Comparison of ENCODE assay signal across 15 cellular contexts in the genomic region with DNA sequence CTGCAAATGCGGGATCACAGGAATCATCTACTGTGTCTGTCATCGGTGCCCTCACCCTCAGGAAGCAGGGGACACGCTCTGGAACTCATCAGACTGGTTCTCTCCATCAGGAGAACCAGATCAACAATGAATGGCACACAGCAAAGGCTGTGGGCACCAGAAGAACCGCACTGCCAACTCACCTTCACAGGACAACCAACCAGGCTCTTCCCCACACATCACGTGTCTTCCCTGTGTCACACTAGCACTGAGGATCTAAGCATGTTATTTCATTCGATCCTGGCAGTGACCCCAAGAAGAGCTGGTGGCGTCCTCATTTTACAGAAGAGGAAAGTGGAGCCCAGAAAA.
DNase-seq lines count a peak whose midpoint lies in the region; ATAC-seq and TF ChIP-seq lines count a peak whose summit lies in the region.
"Had no signal": no experiment of that assay in that cellular context is flagged by ENCODE, and none has a peak within 500 bp of the region (broad histone marks: within the 10 kb centered on the region; RNA-seq: fewer than 3 reads in every experiment).

No MANE protein-coding gene starts in this region.

- ATAC-seq in Right ventricle myocardium superior (ENCODE audit: poor library complexity), result no peak
- no peak for ATAC-seq in HG02852 (IDR thresholded peaks at IDR 0.05; ENCODE audit: unreplicated experiment)

- H3K27me3 ChIP-seq in left ventricle myocardium inferior (ENCODE audit: low read depth) (no peaks in the 10 kb centered on the region), right atrium auricular region (no peaks in the 10 kb centered on the region)
- H3K27me3 ChIP-seq: uterus had no signal

- H3K27ac ChIP-seq in left ventricle myocardium inferior (replicated peaks) (peak overlapping the region; percentile 94), right atrium auricular region (peak overlapping the region; percentile 78 to 93)

- H3K9me3 ChIP-seq in left ventricle myocardium inferior (replicated peaks), result no peaks in the 10 kb centered on the region
- H3K9me3 ChIP-seq in right atrium auricular region, result no peaks in the 10 kb centered on the region
- H3K9me3 ChIP-seq: uterus had no signal

- DNase-seq in left ventricle myocardium inferior, result no peak
- DNase-seq in Right ventricle myocardium superior, result no peak
- no peak for DNase-seq in right atrium auricular region (ENCODE audit: low spot score)
- DNase-seq in progenitor cell of endocrine pancreas (ENCODE audit: low spot score, unreplicated experiment), result no peak
- no peak for DNase-seq in GM03348 (ENCODE audit: low spot score)
- no peak for DNase-seq in KG1 (lab: John Stamatoyannopoulos, UW)
- DNase-seq in DMS 273 treated with DMSO at 0.1 percent for 48 hours (lab: John Stamatoyannopoulos, UW), result no peak
- DNase-seq: activated CD8-positive, alpha-beta memory T cell treated with anti-CD3 and anti-CD28 coated beads, Interleukin-2, amount 10 ng/mL, durations not matched to agents 7 days and 5 days; naive B cell; NCI-H1048; NCI-H524 treated with DMSO at 0.1 percent for 48 hours had no signal

- H3K36me3 Mint-ChIP-seq in progenitor cell of endocrine pancreas (ENCODE audit: insufficient read depth), result no peaks in the 10 kb centered on the region
- H3K36me3 Mint-ChIP-seq: activated CD8-positive, alpha-beta memory T cell treated with anti-CD3 and anti-CD28 coated beads, Interleukin-2, amount 10 ng/mL, durations not matched to agents 7 days and 5 days; activated naive CD8-positive, alpha-beta T cell treated with anti-CD3 and anti-CD28 coated beads for 36 hours; naive B cell had no signal

- H3K4me3 ChIP-seq in left ventricle myocardium inferior, result no peak overlapping the region
- H3K4me3 ChIP-seq in right atrium auricular region, result no peak overlapping the region
- H3K4me3 ChIP-seq: uterus had no signal

- no peaks in the 10 kb centered on the region for H3K9me3 Mint-ChIP-seq in progenitor cell of endocrine pancreas (ENCODE audit: low read depth)
- H3K9me3 Mint-ChIP-seq: activated naive CD8-positive, alpha-beta T cell treated with anti-CD3 and anti-CD28 coated beads for 36 hours; naive B cell had no signal

- H3K36me3 ChIP-seq in left ventricle myocardium inferior, result no peaks in the 10 kb centered on the region
- H3K36me3 ChIP-seq in right atrium auricular region, result no peaks in the 10 kb centered on the region
- H3K36me3 ChIP-seq: uterus had no signal

- intact Hi-C loops in left ventricle myocardium inferior (cut with micrococcal nuclease) (no loop called here), Right ventricle myocardium superior (cut with DNase I) (no loop called here)

- no peak for TF ChIP-seq CTCF in left ventricle myocardium inferior (IDR thresholded peaks at IDR 0.05; ENCODE audit: borderline replicate concordance)
- no peak for TF ChIP-seq CTCF in right atrium auricular region (IDR thresholded peaks at IDR 0.05)
- TF ChIP-seq CTCF in progenitor cell of endocrine pancreas (IDR thresholded peaks at IDR 0.05; ENCODE audit: unreplicated experiment), result no peak

- H3K4me3 Mint-ChIP-seq in progenitor cell of endocrine pancreas (ENCODE audit: low read depth), result no peak overlapping the region
- H3K4me3 Mint-ChIP-seq: activated CD8-positive, alpha-beta memory T cell treated with anti-CD3 and anti-CD28 coated beads, Interleukin-2, amount 10 ng/mL, durations not matched to agents 7 days and 5 days; activated naive CD8-positive, alpha-beta T cell treated with anti-CD3 and anti-CD28 coated beads for 36 hours; H9 had no signal

- peaks cover 64% of the 10 kb centered on the region for H3K4me1 ChIP-seq in left ventricle myocardium inferior
- peaks cover 0 to 43% of the 10 kb centered on the region in 2 donors for H3K4me1 ChIP-seq in right atrium auricular region

- peaks cover 55% of the 10 kb centered on the region for H3K4me1 Mint-ChIP-seq in progenitor cell of endocrine pancreas (ENCODE audit: low read depth)
- H3K4me1 Mint-ChIP-seq: activated CD8-positive, alpha-beta memory T cell treated with anti-CD3 and anti-CD28 coated beads, Interleukin-2, amount 10 ng/mL, durations not matched to agents 7 days and 5 days had no signal

- no peaks in the 10 kb centered on the region for H3K27me3 Mint-ChIP-seq in progenitor cell of endocrine pancreas
- H3K27me3 Mint-ChIP-seq: activated CD8-positive, alpha-beta memory T cell treated with anti-CD3 and anti-CD28 coated beads, Interleukin-2, amount 10 ng/mL, durations not matched to agents 7 days and 5 days; naive B cell had no signal

- peak overlapping the region; percentile 62 for H3K27ac Mint-ChIP-seq in progenitor cell of endocrine pancreas
- H3K27ac Mint-ChIP-seq: activated CD8-positive, alpha-beta memory T cell treated with anti-CD3 and anti-CD28 coated beads, Interleukin-2, amount 10 ng/mL, durations not matched to agents 7 days and 5 days; activated naive CD8-positive, alpha-beta T cell treated with anti-CD3 and anti-CD28 coated beads for 36 hours; H9 had no signal
